19 cellular contexts compared by ENCODE assay signal in the genomic region with DNA sequence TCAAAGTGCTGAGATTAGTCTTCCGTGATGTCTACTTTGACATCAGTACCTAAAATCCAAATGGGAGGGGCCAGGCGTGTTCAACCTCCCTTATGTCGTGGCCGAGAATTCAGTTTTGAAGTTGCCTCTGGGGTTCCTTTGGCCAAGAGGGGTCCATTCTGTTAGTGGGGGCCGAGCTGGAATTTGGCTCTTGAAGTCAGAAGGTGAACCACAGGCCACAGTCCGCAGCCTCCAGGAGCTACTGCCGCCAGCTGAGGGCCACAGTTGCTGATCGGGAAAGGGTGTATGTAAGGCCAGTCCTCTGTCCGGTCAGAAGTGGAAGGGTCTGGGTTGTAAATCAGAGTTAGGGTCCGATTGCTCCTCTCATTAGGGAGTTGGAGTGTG. TPM values are rescaled to one million over a fixed set of nuclear protein-coding genes. Genes with fewer than 3 reads are reported as not detected.
DNase-seq lines count a peak whose midpoint lies in the region; ATAC-seq and TF ChIP-seq lines count a peak whose summit lies in the region.
"Had no signal": no experiment of that assay in that cellular context is flagged by ENCODE, and none has a peak within 500 bp of the region (broad histone marks: within the 10 kb centered on the region; RNA-seq: fewer than 3 reads in every experiment).

No MANE protein-coding gene starts in this region.

- no peak overlapping the region for H3K4me2 ChIP-seq in GM23338
- H3K4me2 ChIP-seq in smooth muscle cell, result no peak overlapping the region

- ATAC-seq in GM23338 (no peak), gastroesophageal sphincter (no peak)
- ATAC-seq in activated T-helper 17 cell treated with anti-CD3 and anti-CD28 coated beads, Interleukin-2, amount 50 U/mL, for 72 hours (replicated peaks), result no peak
- no peak for ATAC-seq in effector memory CD8-positive, alpha-beta T cell (replicated peaks)
- ATAC-seq: activated CD8-positive, alpha-beta T cell treated with anti-CD3 and anti-CD28 coated beads, Interleukin-2, amount 10 ng/mL, durations not matched to agents 7 days and 5 days had no signal

- H3K79me2 ChIP-seq in GM23338 (replicated peaks; ENCODE audit: insufficient read depth), result peaks cover 80% of the 10 kb centered on the region
- peaks cover 9% of the 10 kb centered on the region for H3K79me2 ChIP-seq in smooth muscle cell (ENCODE audit: low read depth)

- no peak overlapping the region for H3K27ac Mint-ChIP-seq in GM23338
- peak overlapping the region; percentile 61 for H3K27ac Mint-ChIP-seq in activated T-helper 17 cell treated with anti-CD3 and anti-CD28 coated beads, Interleukin-2, amount 50 U/mL, for 72 hours
- no peak overlapping the region for H3K27ac Mint-ChIP-seq in activated T-helper 2 cell treated with anti-CD3 and anti-CD28 coated beads, Interferon-gamma antibody, Interleukin-2, Interleukin-4, amounts not matched to agents 10 μg/mL and 5 μg/mL and 100 μg/mL, durations not matched to agents 14 hours and 24 hours and 36 hours
- peak overlapping the region in 1 of 2 donors; percentile 44 for H3K27ac Mint-ChIP-seq in effector memory CD8-positive, alpha-beta T cell
- H3K27ac Mint-ChIP-seq: activated CD8-positive, alpha-beta T cell treated with anti-CD3 and anti-CD28 coated beads, Interleukin-2, amount 10 ng/mL, durations not matched to agents 7 days and 5 days; dendritic cell treated with granulocyte-macrophage colony-stimulating factor and Interleukin-4, amounts not matched to agents 40 ng/mL and 50 ng/mL, for 4 days had no signal

- TF ChIP-seq CTCF in GM23338 (conservative IDR thresholded peaks at IDR 0.05; ENCODE audit: low read depth in 2 of 2) (no peak), smooth muscle cell (IDR thresholded peaks at IDR 0.05; ENCODE audit: borderline replicate concordance, insufficient read depth, poor library complexity, severe bottlenecking) (no peak), gastroesophageal sphincter (IDR thresholded peaks at IDR 0.05) (no peak)

- H3K4me3 ChIP-seq in GM23338 (no peak overlapping the region), mesodermal cell (ENCODE audit: extremely low read depth, insufficient read depth, low read length, poor library complexity, severe bottlenecking) (no peak overlapping the region), smooth muscle cell (no peak overlapping the region), gastroesophageal sphincter (no peak overlapping the region)
- H3K4me3 ChIP-seq: suprapubic skin had no signal

- no peaks in the 10 kb centered on the region for H3K27me3 ChIP-seq in GM23338 (ENCODE audit: insufficient read depth)
- H3K27me3 ChIP-seq in smooth muscle cell (ENCODE audit: low read depth), result no peaks in the 10 kb centered on the region
- H3K27me3 ChIP-seq in gastroesophageal sphincter, result no peaks in the 10 kb centered on the region
- H3K27me3 ChIP-seq: suprapubic skin had no signal

- H3K9ac ChIP-seq in smooth muscle cell (ENCODE audit: low read depth), result no peak overlapping the region

- H3K9me2 ChIP-seq in GM23338 (ENCODE audit: insufficient read depth), result no peaks in the 10 kb centered on the region

- H2AFZ ChIP-seq in GM23338 (no peak overlapping the region), smooth muscle cell (ENCODE audit: low read depth) (no peak overlapping the region)

- DNase-seq in GM23338 (ENCODE audit: low spot score), result no peak
- DNase-seq in smooth muscle cell (lab: John Stamatoyannopoulos, UW; ENCODE audit: unreplicated experiment), result no peak
- no peak for DNase-seq in stimulated activated CD4-positive, alpha-beta T cell treated with anti-CD3 and anti-CD28 coated beads, Interleukin-2, amount 100 ng/mL, for 24 hours
- no peak for DNase-seq in activated T-helper 2 cell treated with anti-CD3 and anti-CD28 coated beads, Interferon-gamma antibody, Interleukin-2, Interleukin-4, amounts not matched to agents 10 μg/mL and 5 μg/mL and 100 μg/mL, durations not matched to agents 14 hours and 24 hours and 36 hours (ENCODE audit: low spot score)
- no peak for DNase-seq in effector memory CD8-positive, alpha-beta T cell
- DNase-seq: activated CD4-positive, CD25-positive, alpha-beta regulatory T cell treated with anti-CD3 and anti-CD28 coated beads, Interleukin-2, amount 50 U/mL, for 72 hours; activated CD8-positive, alpha-beta T cell treated with anti-CD3 and anti-CD28 coated beads, Interleukin-2, amount 10 ng/mL, durations not matched to agents 7 days and 5 days; activated naive CD4-positive, alpha-beta T cell treated with Interleukin-2 at 50 U/mL for 16 hours; CD4-positive, alpha-beta T cell; HCEC 1CT; left colon; NCI-H1694 treated with DMSO at 0.1 percent for 48 hours; nucleus accumbens; retina had no signal

- peaks cover 68% of the 10 kb centered on the region for H3K4me1 Mint-ChIP-seq in GM23338
- peaks cover 24% of the 10 kb centered on the region for H3K4me1 Mint-ChIP-seq in activated T-helper 17 cell treated with anti-CD3 and anti-CD28 coated beads, Interleukin-2, amount 50 U/mL, for 72 hours
- H3K4me1 Mint-ChIP-seq in activated T-helper 2 cell treated with anti-CD3 and anti-CD28 coated beads, Interferon-gamma antibody, Interleukin-2, Interleukin-4, amounts not matched to agents 10 μg/mL and 5 μg/mL and 100 μg/mL, durations not matched to agents 14 hours and 24 hours and 36 hours (ENCODE audit: low read depth), result peaks cover 12% of the 10 kb centered on the region
- peaks cover 22 to 27% of the 10 kb centered on the region in 2 donors for H3K4me1 Mint-ChIP-seq in effector memory CD8-positive, alpha-beta T cell (ENCODE audit: low read depth in 2 of 2)

- peaks cover 3% of the 10 kb centered on the region for H3K9me3 ChIP-seq in mesodermal cell (ENCODE audit: control insufficient read depth, low read length)
- H3K9me3 ChIP-seq in smooth muscle cell (replicated peaks; ENCODE audit: low read depth), result no peaks in the 10 kb centered on the region
- no peaks in the 10 kb centered on the region for H3K9me3 ChIP-seq in gastroesophageal sphincter
- H3K9me3 ChIP-seq: suprapubic skin had no signal

- H4K20me1 ChIP-seq in GM23338 (replicated peaks; ENCODE audit: insufficient read depth) (no peaks in the 10 kb centered on the region), smooth muscle cell (ENCODE audit: low read depth) (peaks cover 6% of the 10 kb centered on the region)

- H3K27me3 Mint-ChIP-seq in GM23338 (ENCODE audit: insufficient read depth, low read depth, poor library complexity), result peaks cover 23% of the 10 kb centered on the region
- H3K27me3 Mint-ChIP-seq in activated T-helper 17 cell treated with anti-CD3 and anti-CD28 coated beads, Interleukin-2, amount 50 U/mL, for 72 hours, result no peaks in the 10 kb centered on the region
- H3K27me3 Mint-ChIP-seq in activated T-helper 2 cell treated with anti-CD3 and anti-CD28 coated beads, Interferon-gamma antibody, Interleukin-2, Interleukin-4, amounts not matched to agents 10 μg/mL and 5 μg/mL and 100 μg/mL, durations not matched to agents 14 hours and 24 hours and 36 hours (ENCODE audit: low read depth), result no peaks in the 10 kb centered on the region
- no peaks in the 10 kb centered on the region for H3K27me3 Mint-ChIP-seq in effector memory CD8-positive, alpha-beta T cell
- H3K27me3 Mint-ChIP-seq: CD4-positive, alpha-beta T cell; dendritic cell treated with granulocyte-macrophage colony-stimulating factor and Interleukin-4, amounts not matched to agents 40 ng/mL and 50 ng/mL, for 4 days had no signal

- intact Hi-C loops in activated T-helper 2 cell treated with anti-CD3 and anti-CD28 coated beads, Interferon-gamma antibody, Interleukin-2, Interleukin-4, amounts not matched to agents 10 μg/mL and 5 μg/mL and 100 μg/mL, durations not matched to agents 14 hours and 24 hours and 36 hours (cut with micrococcal nuclease), result no loop called here

- H3K9me3 Mint-ChIP-seq in GM23338, result peaks cover 19% of the 10 kb centered on the region
- no peaks in the 10 kb centered on the region for H3K9me3 Mint-ChIP-seq in activated T-helper 17 cell treated with anti-CD3 and anti-CD28 coated beads, Interleukin-2, amount 50 U/mL, for 72 hours
- H3K9me3 Mint-ChIP-seq in activated T-helper 2 cell treated with anti-CD3 and anti-CD28 coated beads, Interferon-gamma antibody, Interleukin-2, Interleukin-4, amounts not matched to agents 10 μg/mL and 5 μg/mL and 100 μg/mL, durations not matched to agents 14 hours and 24 hours and 36 hours, result no peaks in the 10 kb centered on the region
- H3K9me3 Mint-ChIP-seq in effector memory CD8-positive, alpha-beta T cell, result no peaks in the 10 kb centered on the region
- H3K9me3 Mint-ChIP-seq: CD4-positive, alpha-beta T cell; dendritic cell treated with granulocyte-macrophage colony-stimulating factor and Interleukin-4, amounts not matched to agents 40 ng/mL and 50 ng/mL, for 4 days had no signal

- H3K27ac ChIP-seq in GM23338 (ENCODE audit: low read depth) (peak overlapping the region; percentile 55; the same call in 1 of the 2 replicates), mesodermal cell (ENCODE audit: low read depth, low read length, severe bottlenecking) (peak overlapping the region; percentile 98), smooth muscle cell (ENCODE audit: low read depth) (peak overlapping the region; percentile 91), gastroesophageal sphincter (no peak overlapping the region)
- H3K27ac ChIP-seq: suprapubic skin had no signal

- no peak for TF ChIP-seq EP300 in gastroesophageal sphincter (IDR thresholded peaks at IDR 0.05)

- H3K4me1 ChIP-seq in GM23338 (ENCODE audit: insufficient read depth) (peaks cover 43% of the 10 kb centered on the region), mesodermal cell (ENCODE audit: control insufficient read depth, insufficient read depth, low read length, poor library complexity, severe bottlenecking) (peaks cover 41% of the 10 kb centered on the region), smooth muscle cell (ENCODE audit: low read depth) (peaks cover 6% of the 10 kb centered on the region), gastroesophageal sphincter (peaks cover 0 to 22% (median 0%) of the 10 kb centered on the region in 3 donors)

- H3K36me3 Mint-ChIP-seq in GM23338 (ENCODE audit: low read depth), result peaks cover 52% of the 10 kb centered on the region
- H3K36me3 Mint-ChIP-seq in activated T-helper 17 cell treated with anti-CD3 and anti-CD28 coated beads, Interleukin-2, amount 50 U/mL, for 72 hours (ENCODE audit: low read depth), result peaks cover 8% of the 10 kb centered on the region
- H3K36me3 Mint-ChIP-seq in activated T-helper 2 cell treated with anti-CD3 and anti-CD28 coated beads, Interferon-gamma antibody, Interleukin-2, Interleukin-4, amounts not matched to agents 10 μg/mL and 5 μg/mL and 100 μg/mL, durations not matched to agents 14 hours and 24 hours and 36 hours (ENCODE audit: low read depth), result peaks cover 3% of the 10 kb centered on the region
- H3K36me3 Mint-ChIP-seq in effector memory CD8-positive, alpha-beta T cell (ENCODE audit: insufficient read depth), result peaks cover 20% of the 10 kb centered on the region

- TF ChIP-seq POLR2A in gastroesophageal sphincter (IDR thresholded peaks at IDR 0.05), result no peak

- 94 to 97% methylated on average over 6 to 9 of the region's 10 CpGs for WGBS in mesodermal cell (ENCODE audit: insufficient coverage in 2 of 2), 2 experiments
- 96% methylated on average over 10 of the region's 10 CpGs for WGBS in smooth muscle cell (ENCODE audit: low lambda C conversion rate)
- WGBS in gastroesophageal sphincter (ENCODE audit: low coverage in 1 of 2), 2 donors, result 87% methylated on average over 4 of the region's 10 CpGs; no CpG with 5 or more reads in 1 of the 2 donors

- H3K36me3 ChIP-seq in GM23338 (ENCODE audit: insufficient read depth), result no peaks in the 10 kb centered on the region
- H3K36me3 ChIP-seq in mesodermal cell (ENCODE audit: control insufficient read depth, insufficient read depth, low read length), result peaks cover 12% of the 10 kb centered on the region
- H3K36me3 ChIP-seq in smooth muscle cell (ENCODE audit: low read depth), result no peaks in the 10 kb centered on the region
- no peaks in the 10 kb centered on the region for H3K36me3 ChIP-seq in gastroesophageal sphincter

- H3F3A ChIP-seq in GM23338 (replicated peaks; ENCODE audit: low read depth) (0 out of 2 replicates have a peak, but pooled peaks cover 12% of the 10 kb centered on the region), smooth muscle cell (ENCODE audit: low read depth) (peaks cover 12% of the 10 kb centered on the region)

- H3K4me3 Mint-ChIP-seq in GM23338, result no peak overlapping the region
- H3K4me3 Mint-ChIP-seq in activated T-helper 17 cell treated with anti-CD3 and anti-CD28 coated beads, Interleukin-2, amount 50 U/mL, for 72 hours, result no peak overlapping the region
- no peak overlapping the region for H3K4me3 Mint-ChIP-seq in activated T-helper 2 cell treated with anti-CD3 and anti-CD28 coated beads, Interferon-gamma antibody, Interleukin-2, Interleukin-4, amounts not matched to agents 10 μg/mL and 5 μg/mL and 100 μg/mL, durations not matched to agents 14 hours and 24 hours and 36 hours (ENCODE audit: low read depth)
- H3K4me3 Mint-ChIP-seq in effector memory CD8-positive, alpha-beta T cell, result no peak overlapping the region
- H3K4me3 Mint-ChIP-seq: activated CD8-positive, alpha-beta T cell treated with anti-CD3 and anti-CD28 coated beads, Interleukin-2, amount 10 ng/mL, durations not matched to agents 7 days and 5 days; CD4-positive, alpha-beta T cell; dendritic cell treated with granulocyte-macrophage colony-stimulating factor and Interleukin-4, amounts not matched to agents 40 ng/mL and 50 ng/mL, for 4 days had no signal

RNA-seq across cellular contexts. Expression of gene ATP11A, which starts 31.0 kb away (rescaled TPM):
- total RNA-seq in GM23338 (2014; rRNA removed; shearing (Covaris generic)), result 35.1 and 52.6 TPM in 2 replicates
- polyA plus RNA-seq in GM23338 (2016; fragmentation: Nextera tagmentation; extraction: Ambion mirVana), result 12.3 and 12.8 TPM in 2 replicates
- 10 to 100 TPM; 39.7 to 48.6 TPM for total RNA-seq in activated T-helper 17 cell treated with anti-CD3 and anti-CD28 coated beads, Interleukin-2, amount 50 U/mL, for 72 hours
- polyA plus RNA-seq in mesodermal cell (2013, experiment 1 of 2), result 44.3 TPM
- polyA plus RNA-seq in mesodermal cell (2013, experiment 2 of 2), result 38.8 TPM
- 6.1 and 7.5 TPM in 2 replicates for total RNA-seq in smooth muscle cell
- 6.5 and 15.2 TPM in 2 replicates for polyA plus RNA-seq in smooth muscle cell
- 72.0 and 75.2 TPM in 2 replicates for total RNA-seq in activated T-helper 2 cell treated with anti-CD3 and anti-CD28 coated beads, Interferon-gamma antibody, Interleukin-2, Interleukin-4, amounts not matched to agents 10 μg/mL and 5 μg/mL and 100 μg/mL, durations not matched to agents 14 hours and 24 hours and 36 hours
- 10 to 100 TPM; 12.9 to 21.7 (median 17.1) TPM for total RNA-seq in gastroesophageal sphincter

Comparison
In these comparisons a context has a peak if more than half of its experiments do, and no peak if none do; other contexts are left out.
1. H3K27ac ChIP-seq: peak in GM23338 (single experiment), mesodermal cell (single experiment) and smooth muscle cell (single experiment); none in gastroesophageal sphincter (0 of 4).